In the genomic region with DNA sequence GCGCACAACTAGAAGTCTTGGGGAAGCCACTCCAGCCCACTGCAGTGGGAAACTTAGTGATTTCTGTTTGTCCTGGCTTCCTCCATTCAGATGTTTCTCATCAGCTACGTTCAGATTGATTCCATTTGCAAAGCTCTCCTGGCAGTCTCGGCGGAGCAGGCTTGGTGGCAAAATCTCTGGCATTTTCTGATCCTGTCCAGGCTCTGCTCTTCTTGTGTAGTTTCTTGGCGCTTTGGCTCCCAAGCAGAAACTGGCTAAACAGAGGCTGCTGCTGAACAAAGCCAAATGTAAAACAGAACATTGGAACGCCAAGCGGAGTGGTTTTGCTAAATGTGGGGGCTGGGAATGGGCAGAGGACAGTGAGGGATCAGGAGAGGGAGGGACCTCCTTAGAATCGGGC, we compare ENCODE assay signal across 22 cellular contexts. TPM values are rescaled to one million over a fixed set of nuclear protein-coding genes. Genes with fewer than 3 reads are reported as not detected.
DNase-seq lines count a peak whose midpoint lies in the region; ATAC-seq, FAIRE-seq and TF ChIP-seq lines count a peak whose summit lies in the region.
"Had no signal": no experiment of that assay in that cellular context is flagged by ENCODE, and none has a peak within 500 bp of the region (broad histone marks: within the 10 kb centered on the region; RNA-seq: fewer than 3 reads in every experiment).

No MANE protein-coding gene starts in this region.

- DNase-seq in GM23248 (no peak), H1 (ENCODE audit: low read depth in 1 of 2, low spot score in 2 of 2) (no peak), DMS114 treated with DMSO at 0.1 percent for 48 hours (lab: John Stamatoyannopoulos, UW; ENCODE audit: unreplicated experiment) (no peak), H4 (ENCODE audit: low spot score) (no peak), NCI-H524 (lab: John Stamatoyannopoulos, UW) (no peak)
- DNase-seq in natural killer cell treated with Interleukin-12 subunit alpha and Interleukin-12 subunit beta and Interleukin-15 and Interleukin-18, amount 100 ng/mL, for 72 hours (ENCODE audit: low spot score) = no peak
- DNase-seq: BE2C, GOT3, Kasumi-1, NCI-H1048, NCI-H1417 treated with DMSO at 0.1 percent for 48 hours, NCI-H187, SHP77 treated with DMSO at 0.1 percent for 48 hours had no signal

- H3K4me2 ChIP-seq in GM23248 (ENCODE audit: unreplicated experiment) (no peak overlapping the region), H1 (ENCODE audit: insufficient read depth in 1 of 2, low read depth in 2 of 2, low read length in 2 of 2) (no peak overlapping the region)
- H3K4me2 ChIP-seq: A549, PC-9 had no signal

- H3K36me3 ChIP-seq in GM23248 (ENCODE audit: low read depth) (no peaks in the 10 kb centered on the region), H1 (ENCODE audit: control insufficient read depth in 2 of 4, insufficient read depth in 4 of 4, low read length in 3 of 4) (no peaks in the 10 kb centered on the region), gastroesophageal sphincter (no peaks in the 10 kb centered on the region), rectal smooth muscle tissue (ENCODE audit: control insufficient read depth, insufficient read depth, low read length) (no peaks in the 10 kb centered on the region)
- H3K36me3 ChIP-seq: BE2C had no signal

- POLR2A ChIA-PET in H1 (lab: Charles Lee; ENCODE audit: partially characterized antibody) = interaction anchor here (1.6 to 4.0 kb wide), 2 partner anchors 12 to 25 kb away, joined by 3 to 18 read pairs; no protein-coding TSS in a partner anchor

- H2BK20ac ChIP-seq in H1 (ENCODE audit: low read length) = peak overlapping the region; percentile 55; the same call in 1 of the 2 replicates

- no peaks in the 10 kb centered on the region for H3K23me2 ChIP-seq in H1 (ENCODE audit: low read depth, low read length)

- H2BK120ac ChIP-seq in H1 (replicated peaks; ENCODE audit: low read depth, low read length) = no peak overlapping the region

- 0 out of 2 replicates have a peak, but pooled peaks cover 11% of the 10 kb centered on the region for H3K27me3 ChIP-seq in GM23248 (replicated peaks; ENCODE audit: insufficient read depth)
- H3K27me3 ChIP-seq in H1 (replicated peaks in 1 of 4; ENCODE audit: control insufficient read depth in 3 of 4, extremely low read depth in 1 of 4, insufficient read depth in 3 of 4, low read length in 3 of 4) = no peaks in the 10 kb centered on the region; a peak in 1 of 7 replicates
- H3K27me3 ChIP-seq in gastroesophageal sphincter = no peaks in the 10 kb centered on the region
- no peaks in the 10 kb centered on the region for H3K27me3 ChIP-seq in rectal smooth muscle tissue (ENCODE audit: control insufficient read depth, insufficient read depth, low read length)
- H3K27me3 ChIP-seq: BE2C had no signal

- H3K18ac ChIP-seq in H1 (ENCODE audit: extremely low read depth, low read length) = peak overlapping the region; percentile 16; the same call in 1 of the 2 replicates

- no peaks in the 10 kb centered on the region for H3K36me3 Mint-ChIP-seq in natural killer cell treated with Interleukin-12 subunit alpha and Interleukin-12 subunit beta and Interleukin-15 and Interleukin-18, amount 100 ng/mL, for 72 hours

- peaks cover 33 to 43% of the 10 kb centered on the region in 2 donors for H3K4me1 Mint-ChIP-seq in natural killer cell treated with Interleukin-12 subunit alpha and Interleukin-12 subunit beta and Interleukin-15 and Interleukin-18, amount 100 ng/mL, for 72 hours (ENCODE audit: low read depth in 2 of 2)

- H3K9me2 ChIP-seq in GM23248 (ENCODE audit: insufficient read depth) = no peaks in the 10 kb centered on the region

- H3K79me2 ChIP-seq in GM23248 (ENCODE audit: insufficient read depth) (no peaks in the 10 kb centered on the region), H1 (ENCODE audit: control insufficient read depth in 1 of 2, insufficient read depth in 2 of 2, low read length in 2 of 2) (no peaks in the 10 kb centered on the region)

- H3K27ac ChIP-seq in GM23248 (no peak overlapping the region), H1 (ENCODE audit: low read depth, low read length) (no peak overlapping the region), gastroesophageal sphincter (peak overlapping the region; percentile 36 to 83 (median 78)), rectal smooth muscle tissue (ENCODE audit: low read depth, low read length) (peak overlapping the region; percentile 72)
- H3K27ac ChIP-seq: A549, PC-9, RWPE1, SK-N-MC had no signal

- H3K4me1 ChIP-seq in GM23248 (ENCODE audit: insufficient read depth) = no peaks in the 10 kb centered on the region; the same call in 1 of the 2 replicates
- H3K4me1 ChIP-seq in H1 (replicated peaks in 1 of 4; ENCODE audit: control insufficient read depth in 3 of 4, insufficient read depth in 4 of 4, low read length in 3 of 4) = peaks cover 0 to 6% (median 1%) of the 10 kb centered on the region in 4 experiments; a peak in 3 of 7 replicates
- H3K4me1 ChIP-seq in gastroesophageal sphincter = peaks cover 3 to 43% (median 4%) of the 10 kb centered on the region in 3 donors
- H3K4me1 ChIP-seq in rectal smooth muscle tissue (ENCODE audit: control insufficient read depth, insufficient read depth, low read length) = peaks cover 21% of the 10 kb centered on the region
- H3K4me1 ChIP-seq: BE2C had no signal

- no peak overlapping the region for H3K56ac ChIP-seq in H1 (replicated peaks; ENCODE audit: insufficient read length, low read depth, low read length)

- H2BK12ac ChIP-seq in H1 (ENCODE audit: low read depth, low read length) = peak overlapping the region; percentile 91

- no peak for FAIRE-seq in H1 (lab: Jason Lieb, UNC)
- FAIRE-seq: A549, GM12892 had no signal

- 0 out of 2 replicates have a peak overlapping the region, but pooled peaks have one; percentile 33 for H2AFZ ChIP-seq in GM23248
- peak overlapping the region; percentile 48; the same call in 1 of the 2 replicates for H2AFZ ChIP-seq in H1 (ENCODE audit: low read length)
- H2AFZ ChIP-seq: PC-9 had no signal

- H3K14ac ChIP-seq in H1 (ENCODE audit: insufficient read length) = no peak overlapping the region

- peak overlapping the region; percentile 23 for H4K91ac ChIP-seq in H1 (replicated peaks; ENCODE audit: insufficient read length, low read length)

- no peak overlapping the region for H3K27ac Mint-ChIP-seq in natural killer cell treated with Interleukin-12 subunit alpha and Interleukin-12 subunit beta and Interleukin-15 and Interleukin-18, amount 100 ng/mL, for 72 hours

- H3K9me3 Mint-ChIP-seq in natural killer cell treated with Interleukin-12 subunit alpha and Interleukin-12 subunit beta and Interleukin-15 and Interleukin-18, amount 100 ng/mL, for 72 hours = no peaks in the 10 kb centered on the region

- TF ChIP-seq CTCF in H1 (IDR thresholded peaks at IDR 0.05; ENCODE audit: control extremely low read depth in 1 of 3, insufficient read depth in 1 of 3, low read depth in 1 of 3, low read length in 3 of 3) (no peak), gastroesophageal sphincter (IDR thresholded peaks at IDR 0.05) (no peak)

- H3K79me1 ChIP-seq in H1 (ENCODE audit: low read depth, low read length) = no peaks in the 10 kb centered on the region

- H4K5ac ChIP-seq in H1 (ENCODE audit: insufficient read length, low read depth, low read length) = no peak overlapping the region

- H2AK5ac ChIP-seq in H1 (ENCODE audit: low read depth, low read length) = 0 out of 2 replicates have a peak overlapping the region, but pooled peaks have one; percentile 25

- no peak overlapping the region for H3K23ac ChIP-seq in H1 (ENCODE audit: insufficient read length)

- H3K27me3 Mint-ChIP-seq in natural killer cell treated with Interleukin-12 subunit alpha and Interleukin-12 subunit beta and Interleukin-15 and Interleukin-18, amount 100 ng/mL, for 72 hours = peaks cover 0 to 3% of the 10 kb centered on the region in 2 donors

- H4K8ac ChIP-seq in H1 (ENCODE audit: extremely low read depth, insufficient read depth, low read length) = no peak overlapping the region; the same call in 1 of the 2 replicates

- TF ChIP-seq POLR2A in H1 (IDR thresholded peaks at IDR 0.05; ENCODE audit: control extremely low read depth in 1 of 2, low read depth in 2 of 2, low read length in 2 of 2) = no peak
- TF ChIP-seq POLR2A in gastroesophageal sphincter (IDR thresholded peaks at IDR 0.05) = no peak

- 35 to 41% methylated on average over 8 of the region's 8 CpGs for WGBS in GM23248 (ENCODE audit: low coverage in 1 of 2, low lambda C conversion rate in 2 of 2, missing lambda C conversion rate in 2 of 2), 2 experiments
- WGBS in H1 (ENCODE audit: extremely low coverage in 1 of 2, insufficient coverage in 1 of 2, insufficient read length in 1 of 2, insufficient replicate concordance in 2 of 2, low coverage in 1 of 2, low lambda C conversion rate in 2 of 2, missing lambda C conversion rate in 1 of 2), 2 experiments = 88% methylated on average over 8 of the region's 8 CpGs; no CpG with 5 or more reads in 1 of the 2 experiments
- 13 to 37% methylated on average over 3 to 8 of the region's 8 CpGs for whole genome bisulfite sequencing in gastroesophageal sphincter (ENCODE audit: low coverage in 1 of 2), 2 donors

- H4K20me1 ChIP-seq in GM23248 (ENCODE audit: insufficient read depth) (no peaks in the 10 kb centered on the region), H1 (replicated peaks in 1 of 2; ENCODE audit: control insufficient read depth in 1 of 2, insufficient read depth in 2 of 2, low read length in 2 of 2) (no peaks in the 10 kb centered on the region)

- TF ChIP-seq EP300 in H1 (IDR thresholded peaks at IDR 0.05; ENCODE audit: borderline replicate concordance in 1 of 2, low read depth in 2 of 2, low read length in 2 of 2) (no peak), gastroesophageal sphincter (IDR thresholded peaks at IDR 0.05) (no peak)

- TF ChIP-seq RAD21 in H1 (IDR thresholded peaks at IDR 0.05 in 1 of 2, conservative IDR thresholded peaks at IDR 0.05 in 1 of 2; ENCODE audit: low read depth in 2 of 2, low read length in 2 of 2) = no peak

- H3K9me3 ChIP-seq in GM23248 (ENCODE audit: low read depth) = no peaks in the 10 kb centered on the region
- H3K9me3 ChIP-seq in H1 (ENCODE audit: insufficient read depth in 2 of 2, low read depth in 1 of 2, low read length in 1 of 2) = no peaks in the 10 kb centered on the region
- no peaks in the 10 kb centered on the region for H3K9me3 ChIP-seq in gastroesophageal sphincter
- H3K9me3 ChIP-seq: A549, BE2C had no signal

- H2BK5ac ChIP-seq in H1 (ENCODE audit: low read depth, low read length) = peak overlapping the region; percentile 76; the same call in 1 of the 2 replicates

- in situ Hi-C loops in GM23248 (cut with MboI) = no loop called here

- ATAC-seq in gastroesophageal sphincter = peak; percentile 26
- no peak for ATAC-seq in natural killer cell treated with Interleukin-12 subunit alpha and Interleukin-12 subunit beta and Interleukin-15 and Interleukin-18, amount 100 ng/mL, for 72 hours
- ATAC-seq: A549 had no signal

- no peaks in the 10 kb centered on the region for H3F3A ChIP-seq in GM23248 (ENCODE audit: insufficient read depth)

- CTCF ChIA-PET in H1 (lab: Charles Lee; ENCODE audit: partially characterized antibody) = interaction anchor here (1.4 to 2.2 kb wide), 2 partner anchors 23 to 34 kb away, joined by 4 to 14 read pairs; no protein-coding TSS in a partner anchor

- peak overlapping the region; percentile 4; the same call in 1 of the 2 replicates for H2BK15ac ChIP-seq in H1 (ENCODE audit: low read length)

- no peak overlapping the region for H3K4ac ChIP-seq in H1 (replicated peaks; ENCODE audit: insufficient read length, low read depth, low read length)

- H3K4me3 ChIP-seq in GM23248 (no peak overlapping the region), H1 (ENCODE audit: extremely low read depth in 1 of 4, insufficient read depth in 2 of 4, low read depth in 3 of 4, low read length in 4 of 4) (no peak overlapping the region), gastroesophageal sphincter (no peak overlapping the region), rectal smooth muscle tissue (ENCODE audit: low read length) (no peak overlapping the region)
- H3K4me3 ChIP-seq: A549, PC-9, SK-N-MC had no signal

- H3K9ac ChIP-seq in GM23248 (no peak overlapping the region), H1 (replicated peaks in 1 of 4; ENCODE audit: extremely low read depth in 1 of 4, low read depth in 3 of 4, low read length in 3 of 4) (no peak overlapping the region), rectal smooth muscle tissue (ENCODE audit: low read length) (no peak overlapping the region)

- no peak overlapping the region for H3K4me3 Mint-ChIP-seq in natural killer cell treated with Interleukin-12 subunit alpha and Interleukin-12 subunit beta and Interleukin-15 and Interleukin-18, amount 100 ng/mL, for 72 hours

RNA-seq across cellular contexts. Expression of a gene that starts 36.7 kb away (rescaled TPM):
- under 0.01 and 0.63 TPM in 2 replicates for total RNA-seq in GM23248 (2014; rRNA removed; shearing (Covaris generic))
- polyA plus RNA-seq in GM23248 (2016; fragmentation: Nextera tagmentation; extraction: Ambion mirVana) (0.09 and 0.10 TPM in 2 replicates), H1 (2011; rRNA removed) (9.3 and 11.1 TPM in 2 replicates)
- 15.5 and 16.6 TPM in 2 replicates for total RNA-seq in H1 (2021; fragmentation: NEBNext Ultra II Directional; extraction: Animal tissue kit (Norgen Biotek cat#: 25700))
- polyA plus RNA-seq in H1 (2011; cell fraction: cytosol; rRNA removed) = 10.5 TPM
- polyA plus RNA-seq in H1 (2011; cell fraction: nucleus; rRNA removed) = 13.6 TPM
- polyA plus RNA-seq in H1 (2012, experiment 1 of 2) = 11.6 to 13.7 TPM (median 13.3 TPM) in 4 replicates
- polyA plus RNA-seq in H1 (2012, experiment 2 of 2) = 15.3 TPM
- polyA plus RNA-seq in H1 (2013, experiment 1 of 2) = 14.9 TPM
- polyA plus RNA-seq in H1 (2013, experiment 2 of 2) = 14.2 TPM
- polyA minus RNA-seq in H1 (2011; rRNA and poly(A)+ RNA removed) = 8.3 and 9.9 TPM in 2 replicates
- polyA minus RNA-seq in H1 (2011; cell fraction: cytosol; rRNA and poly(A)+ RNA removed) = 10.7 TPM
- 5.7 TPM for polyA minus RNA-seq in H1 (2011; cell fraction: nucleus; rRNA and poly(A)+ RNA removed)
- total RNA-seq in gastroesophageal sphincter = 10 to 100 TPM in 3 of 4 donors, 1 to 10 TPM in 1; 10.0 to 45.6 (median 34.0) TPM
- total RNA-seq in H4 (2014; rRNA removed; shearing (Covaris generic)) = 0.04 TPM in 1 of 2 replicates, not detected in the other
- not detected for total RNA-seq in natural killer cell treated with Interleukin-12 subunit alpha and Interleukin-12 subunit beta and Interleukin-15 and Interleukin-18, amount 100 ng/mL, for 72 hours
- total RNA-seq: G401, MCF 10A, PC-9 had no signal

RNA-seq across cellular contexts. Expression of a gene that starts 56.8 kb away (rescaled TPM):
- total RNA-seq in GM23248 (2014; rRNA removed; shearing (Covaris generic)) = 0.97 and 1.3 TPM in 2 replicates
- polyA plus RNA-seq in GM23248 (2016; fragmentation: Nextera tagmentation; extraction: Ambion mirVana) (0.09 TPM in 2 replicates), H1 (2011; rRNA removed) (1.7 and 2.3 TPM in 2 replicates)
- 4.7 and 4.9 TPM in 2 replicates for total RNA-seq in H1 (2021; fragmentation: NEBNext Ultra II Directional; extraction: Animal tissue kit (Norgen Biotek cat#: 25700))
- 1.4 TPM for polyA plus RNA-seq in H1 (2011; cell fraction: cytosol; rRNA removed)
- 3.5 TPM for polyA plus RNA-seq in H1 (2011; cell fraction: nucleus; rRNA removed)
- 1.7 to 2.6 TPM (median 2.4 TPM) in 4 replicates for polyA plus RNA-seq in H1 (2012, experiment 1 of 2)
- polyA plus RNA-seq in H1 (2012, experiment 2 of 2) = 2.0 TPM
- polyA plus RNA-seq in H1 (2013, experiment 1 of 2) = 5.1 TPM
- 4.3 TPM for polyA plus RNA-seq in H1 (2013, experiment 2 of 2)
- 3.4 and 3.8 TPM in 2 replicates for polyA minus RNA-seq in H1 (2011; rRNA and poly(A)+ RNA removed)
- polyA minus RNA-seq in H1 (2011; cell fraction: cytosol; rRNA and poly(A)+ RNA removed) = 2.5 TPM
- 2.1 TPM for polyA minus RNA-seq in H1 (2011; cell fraction: nucleus; rRNA and poly(A)+ RNA removed)
- total RNA-seq in gastroesophageal sphincter = 10 to 100 TPM in 1 of 4 donors, 1 to 10 TPM in 3; 8.4 to 11.8 (median 9.5) TPM
- total RNA-seq in H4 (2014; rRNA removed; shearing (Covaris generic)) = 0.62 and 0.82 TPM in 2 replicates
- total RNA-seq in natural killer cell treated with Interleukin-12 subunit alpha and Interleukin-12 subunit beta and Interleukin-15 and Interleukin-18, amount 100 ng/mL, for 72 hours = not detected
- total RNA-seq: G401 had no signal

Comparison
In these comparisons a context has a peak if more than half of its experiments do, and no peak if none do; other contexts are left out.
1. H3K27ac ChIP-seq: peak in gastroesophageal sphincter (4 of 4) and rectal smooth muscle tissue (single experiment); none in GM23248 (single experiment) and H1 (single experiment).